ENCODE assay signal across 29 cellular contexts in the genomic region with DNA sequence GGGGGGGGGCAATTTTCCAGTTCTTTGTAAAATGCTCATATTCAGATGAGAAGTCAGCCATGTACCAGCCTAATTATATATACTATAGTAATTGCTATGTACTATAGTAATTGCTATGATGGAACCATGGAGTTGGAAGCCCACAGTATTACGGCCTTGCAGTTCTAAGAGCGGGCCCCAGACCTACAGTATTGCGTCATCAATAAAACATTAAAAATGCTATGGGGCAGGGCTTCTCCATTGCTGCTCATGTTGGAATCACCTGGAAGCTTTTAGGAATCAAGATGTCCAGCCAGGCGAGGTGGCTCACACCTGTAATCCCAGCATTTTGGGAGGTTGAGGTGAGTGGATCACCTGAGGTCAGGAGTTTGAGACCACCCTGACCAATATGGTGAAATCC.
"Had no signal": no experiment of that assay in that cellular context is flagged by ENCODE, and none has a peak within 500 bp of the region (broad histone marks: within the 10 kb centered on the region; RNA-seq: fewer than 3 reads in every experiment).

No MANE protein-coding gene starts in this region.

- H3K9me3 Mint-ChIP-seq: stimulated activated memory B cell treated with anti-CD40 and anti-IgM and Interleukin-4, amounts not matched to agents 10 μg/mL and 1 μg/mL and 100 μg/mL, for 72 hours; stimulated activated naive B cell treated with anti-CD40 and anti-IgM and Interleukin-4, amounts not matched to agents 10 μg/mL and 1 μg/mL and 100 μg/mL, for 72 hours had no signal

- H3K4me1 Mint-ChIP-seq: stimulated activated effector memory CD8-positive, alpha-beta T cell treated with anti-CD3 and anti-CD28 coated beads, Interleukin-12 subunit alpha, Interleukin-12 subunit beta, amount 100 ng/mL, for 72 hours; stimulated activated memory B cell treated with anti-CD40 and anti-IgM and Interleukin-4, amounts not matched to agents 10 μg/mL and 1 μg/mL and 100 μg/mL, for 72 hours; stimulated activated naive B cell treated with anti-CD40 and anti-IgM and Interleukin-4, amounts not matched to agents 10 μg/mL and 1 μg/mL and 100 μg/mL, for 72 hours; stimulated activated naive CD8-positive, alpha-beta T cell treated with anti-CD3 and anti-CD28 coated beads, Interleukin-15, amount 100 ng/mL, for 72 hours had no signal

- H3K9me3 ChIP-seq: stomach, suprapubic skin, testis, thoracic aorta, thyroid gland, tibial artery, tibial nerve, transverse colon, upper lobe of left lung, upper lobe of right lung, uterus, vagina had no signal

- H3K36me3 Mint-ChIP-seq: stimulated activated effector memory CD8-positive, alpha-beta T cell treated with anti-CD3 and anti-CD28 coated beads, Interleukin-12 subunit alpha, Interleukin-12 subunit beta, amount 100 ng/mL, for 72 hours; stimulated activated memory B cell treated with anti-CD40 and anti-IgM and Interleukin-4, amounts not matched to agents 10 μg/mL and 1 μg/mL and 100 μg/mL, for 72 hours; stimulated activated naive B cell treated with anti-CD40 and anti-IgM and Interleukin-4, amounts not matched to agents 10 μg/mL and 1 μg/mL and 100 μg/mL, for 72 hours; type B pancreatic cell had no signal

- H3K27me3 ChIP-seq: stomach, suprapubic skin, testis, thyroid gland, tibial artery, tibial nerve, transverse colon, upper lobe of left lung, upper lobe of right lung, uterus, vagina had no signal

- ATAC-seq: stimulated activated effector memory CD8-positive, alpha-beta T cell treated with anti-CD3 and anti-CD28 coated beads, Interleukin-12 subunit alpha, Interleukin-12 subunit beta, amount 100 ng/mL, for 72 hours; stimulated activated memory B cell treated with anti-CD40 and anti-IgM and Interleukin-4, amounts not matched to agents 10 μg/mL and 1 μg/mL and 100 μg/mL, for 72 hours; stimulated activated naive B cell treated with anti-CD40 and anti-IgM and Interleukin-4, amounts not matched to agents 10 μg/mL and 1 μg/mL and 100 μg/mL, for 72 hours; stimulated activated naive CD8-positive, alpha-beta T cell treated with anti-CD3 and anti-CD28 coated beads, Interleukin-15, amount 100 ng/mL, for 72 hours; stimulated activated naive CD8-positive, alpha-beta T cell treated with anti-CD3 and anti-CD28 coated beads, Interleukin-15, Interleukin-2, amounts not matched to agents 100 U/mL and 50 U/mL, for 24 hours; upper lobe of right lung had no signal

- DNase-seq: stimulated activated CD4-positive, alpha-beta T cell treated with anti-CD3 and anti-CD28 coated beads, Interleukin-2, amount 100 ng/mL, for 48 hours; stimulated activated CD4-positive, alpha-beta T cell treated with anti-CD3 and anti-CD28 coated beads, Interleukin-4, amount 100 ng/mL, for 1 hour; stimulated activated CD4-positive, alpha-beta T cell treated with anti-CD3 and anti-CD28 coated beads, Interleukin-4, amount 100 ng/mL, for 24 hours; stimulated activated CD4-positive, alpha-beta T cell treated with anti-CD3 and anti-CD28 coated beads, Interleukin-4, amount 100 ng/mL, for 4 hours; stimulated activated CD8-positive, alpha-beta memory T cell treated with anti-CD3 and anti-CD28 coated beads, Interleukin-4, amount 100 ng/mL, for 48 hours; stimulated activated naive B cell treated with anti-CD40 and anti-IgM and Interleukin-4, amounts not matched to agents 10 μg/mL and 1 μg/mL and 100 μg/mL, for 72 hours; stimulated activated naive CD4-positive, alpha-beta T cell; stimulated activated naive CD4-positive, alpha-beta T cell treated with Interleukin-2 at 50 U/mL for 16 hours; stimulated activated naive CD8-positive, alpha-beta T cell treated with anti-CD3 and anti-CD28 coated beads, Interleukin-15, amount 100 ng/mL, for 72 hours; stimulated activated naive CD8-positive, alpha-beta T cell treated with anti-CD3 and anti-CD28 coated beads, Interleukin-15, Interleukin-2, amounts not matched to agents 100 U/mL and 50 U/mL, for 24 hours; stomach; substantia nigra; testis; thyroid gland; tibial artery; transverse colon; trophoblast cell; upper lobe of left lung; upper lobe of right lung; uterus had no signal

- H3K36me3 ChIP-seq: stomach, suprapubic skin, thoracic aorta, thyroid gland, tibial artery, tibial nerve, transverse colon, upper lobe of left lung, upper lobe of right lung, uterus, vagina had no signal

- H3K27me3 Mint-ChIP-seq: stimulated activated memory B cell treated with anti-CD40 and anti-IgM and Interleukin-4, amounts not matched to agents 10 μg/mL and 1 μg/mL and 100 μg/mL, for 72 hours; stimulated activated naive B cell treated with anti-CD40 and anti-IgM and Interleukin-4, amounts not matched to agents 10 μg/mL and 1 μg/mL and 100 μg/mL, for 72 hours; stimulated activated naive CD8-positive, alpha-beta T cell treated with anti-CD3 and anti-CD28 coated beads, Interleukin-15, amount 100 ng/mL, for 72 hours; stimulated activated naive CD8-positive, alpha-beta T cell treated with anti-CD3 and anti-CD28 coated beads, Interleukin-15, Interleukin-2, amounts not matched to agents 100 ng/mL and 50 ng/mL, for 24 hours; type B pancreatic cell had no signal

- H3K27ac ChIP-seq: stomach, suprapubic skin, testis, thoracic aorta, thyroid gland, tibial artery, tibial nerve, transverse colon, upper lobe of left lung, upper lobe of right lung, uterus, vagina had no signal

- H3K4me3 Mint-ChIP-seq: stimulated activated effector memory CD8-positive, alpha-beta T cell treated with anti-CD3 and anti-CD28 coated beads, Interleukin-12 subunit alpha, Interleukin-12 subunit beta, amount 100 ng/mL, for 72 hours; stimulated activated memory B cell treated with anti-CD40 and anti-IgM and Interleukin-4, amounts not matched to agents 10 μg/mL and 1 μg/mL and 100 μg/mL, for 72 hours; stimulated activated naive B cell treated with anti-CD40 and anti-IgM and Interleukin-4, amounts not matched to agents 10 μg/mL and 1 μg/mL and 100 μg/mL, for 72 hours; stimulated activated naive CD8-positive, alpha-beta T cell treated with anti-CD3 and anti-CD28 coated beads, Interleukin-15, amount 100 ng/mL, for 72 hours; stimulated activated naive CD8-positive, alpha-beta T cell treated with anti-CD3 and anti-CD28 coated beads, Interleukin-15, Interleukin-2, amounts not matched to agents 100 ng/mL and 50 ng/mL, for 24 hours; type B pancreatic cell had no signal

- H3K27ac Mint-ChIP-seq: stimulated activated effector memory CD8-positive, alpha-beta T cell treated with anti-CD3 and anti-CD28 coated beads, Interleukin-12 subunit alpha, Interleukin-12 subunit beta, amount 100 ng/mL, for 72 hours; stimulated activated memory B cell treated with anti-CD40 and anti-IgM and Interleukin-4, amounts not matched to agents 10 μg/mL and 1 μg/mL and 100 μg/mL, for 72 hours; stimulated activated naive B cell treated with anti-CD40 and anti-IgM and Interleukin-4, amounts not matched to agents 10 μg/mL and 1 μg/mL and 100 μg/mL, for 72 hours; stimulated activated naive CD8-positive, alpha-beta T cell treated with anti-CD3 and anti-CD28 coated beads, Interleukin-15, amount 100 ng/mL, for 72 hours; stimulated activated naive CD8-positive, alpha-beta T cell treated with anti-CD3 and anti-CD28 coated beads, Interleukin-15, Interleukin-2, amounts not matched to agents 100 ng/mL and 50 ng/mL, for 24 hours; type B pancreatic cell had no signal

- H3K4me3 ChIP-seq: stomach, suprapubic skin, testis, thoracic aorta, thyroid gland, tibial artery, tibial nerve, transverse colon, upper lobe of left lung, upper lobe of right lung, uterus, vagina had no signal

- FAIRE-seq: urothelium cell line had no signal

- H3K4me1 ChIP-seq: stomach, suprapubic skin, testis, thyroid gland, tibial artery, tibial nerve, transverse colon, upper lobe of left lung, upper lobe of right lung, uterus, vagina had no signal
